In the genomic region with DNA sequence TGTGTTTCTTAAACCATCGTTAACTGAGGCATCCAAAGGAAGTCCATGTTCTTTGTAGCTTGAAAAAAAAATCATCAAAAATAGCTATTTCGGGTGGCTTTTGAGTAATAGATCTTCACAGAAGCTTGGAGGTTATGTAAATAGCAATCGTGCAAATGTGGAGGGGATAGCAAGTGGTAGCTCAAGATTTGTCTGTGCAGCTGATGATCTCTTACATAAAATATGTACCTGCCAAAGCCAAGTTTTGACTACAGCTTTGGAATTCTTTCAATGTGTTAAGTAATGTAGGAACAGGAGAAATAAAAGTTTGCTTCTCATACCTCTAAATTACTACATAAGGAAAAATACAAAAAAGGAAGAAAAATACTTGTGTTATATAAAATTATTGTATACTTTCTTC, we compare ENCODE assay signal across 29 cellular contexts.
"Had no signal": no experiment of that assay in that cellular context is flagged by ENCODE, and none has a peak within 500 bp of the region (broad histone marks: within the 10 kb centered on the region; RNA-seq: fewer than 3 reads in every experiment).

No MANE protein-coding gene starts in this region.

- H3K27me3 Mint-ChIP-seq: activated B cell treated with CpG ODN at 0.5 μM for 24 hours; activated CD4-positive, alpha-beta memory T cell treated with anti-CD3 and anti-CD28 coated beads for 36 hours; activated CD4-positive, alpha-beta T cell treated with anti-CD3 and anti-CD28 coated beads, Interleukin-2, amount 10 ng/mL, durations not matched to agents 24 days and 14 days; activated CD8-positive, alpha-beta T cell treated with anti-CD3 and anti-CD28 coated beads for 36 hours; activated naive CD4-positive, alpha-beta T cell treated with anti-CD3 and anti-CD28 coated beads, Interleukin-2, amount 10 ng/mL, durations not matched to agents 7 days and 5 days; activated naive CD4-positive, alpha-beta T cell treated with anti-CD3 and anti-CD28 coated beads, Interleukin-2, amount 50 U/mL, for 24 hours; activated naive CD8-positive, alpha-beta T cell; activated naive CD8-positive, alpha-beta T cell treated with anti-CD3 and anti-CD28 coated beads, Interleukin-2, amount 10 ng/mL, durations not matched to agents 7 days and 5 days; activated naive CD8-positive, alpha-beta T cell treated with anti-CD3 and anti-CD28 coated beads, Interleukin-2, amount 50 U/mL, for 24 hours; activated T-cell treated with anti-CD3 and anti-CD28 coated beads, Interleukin-2, amount 50 U/mL, for 24 hours; brain had no signal

- H3K27ac Mint-ChIP-seq: activated B cell treated with CpG ODN at 0.5 μM for 24 hours; activated CD4-positive, alpha-beta memory T cell treated with anti-CD3 and anti-CD28 coated beads for 36 hours; activated CD4-positive, alpha-beta T cell treated with anti-CD3 and anti-CD28 coated beads, Interleukin-2, amount 10 ng/mL, durations not matched to agents 24 days and 14 days; activated CD8-positive, alpha-beta T cell treated with anti-CD3 and anti-CD28 coated beads for 36 hours; activated naive CD4-positive, alpha-beta T cell treated with anti-CD3 and anti-CD28 coated beads, Interleukin-2, amount 10 ng/mL, durations not matched to agents 7 days and 5 days; activated naive CD4-positive, alpha-beta T cell treated with anti-CD3 and anti-CD28 coated beads, Interleukin-2, amount 50 U/mL, for 24 hours; activated naive CD8-positive, alpha-beta T cell; activated naive CD8-positive, alpha-beta T cell treated with anti-CD3 and anti-CD28 coated beads, Interleukin-2, amount 10 ng/mL, durations not matched to agents 7 days and 5 days; activated naive CD8-positive, alpha-beta T cell treated with anti-CD3 and anti-CD28 coated beads, Interleukin-2, amount 50 U/mL, for 24 hours; activated T-cell treated with anti-CD3 and anti-CD28 coated beads, Interleukin-2, amount 50 U/mL, for 24 hours; activated T-helper 2 cell treated with anti-CD3 and anti-CD28 coated beads, Interferon-gamma antibody, Interleukin-2, Interleukin-4, amounts not matched to agents 10 μg/mL and 5 μg/mL and 100 μg/mL, durations not matched to agents 14 hours and 24 hours and 36 hours; brain; T-helper 1 cell treated with Interleukin-12 subunit alpha and Interleukin-12 subunit beta and Interleukin-4 antibody, amounts not matched to agents 30 μg/mL and 1 μg/mL, for 36 hours; T-helper 2 cell treated with Interferon-gamma antibody and Interleukin-4, amounts not matched to agents 5 μg/mL and 100 μg/mL, for 36 hours had no signal

- FAIRE-seq: TTC549 had no signal

- H3K4me3 Mint-ChIP-seq: activated B cell treated with CpG ODN at 0.5 μM for 24 hours; activated CD4-positive, alpha-beta memory T cell treated with anti-CD3 and anti-CD28 coated beads for 36 hours; activated CD4-positive, alpha-beta T cell treated with anti-CD3 and anti-CD28 coated beads, Interleukin-2, amount 10 ng/mL, durations not matched to agents 24 days and 14 days; activated CD8-positive, alpha-beta T cell treated with anti-CD3 and anti-CD28 coated beads for 36 hours; activated naive CD4-positive, alpha-beta T cell treated with anti-CD3 and anti-CD28 coated beads, Interleukin-2, amount 10 ng/mL, durations not matched to agents 7 days and 5 days; activated naive CD4-positive, alpha-beta T cell treated with anti-CD3 and anti-CD28 coated beads, Interleukin-2, amount 50 U/mL, for 24 hours; activated naive CD8-positive, alpha-beta T cell; activated naive CD8-positive, alpha-beta T cell treated with anti-CD3 and anti-CD28 coated beads, Interleukin-2, amount 10 ng/mL, durations not matched to agents 7 days and 5 days; activated naive CD8-positive, alpha-beta T cell treated with anti-CD3 and anti-CD28 coated beads, Interleukin-2, amount 50 U/mL, for 24 hours; activated T-cell treated with anti-CD3 and anti-CD28 coated beads, Interleukin-2, amount 50 U/mL, for 24 hours; brain; T-helper 1 cell treated with Interleukin-12 subunit alpha and Interleukin-12 subunit beta and Interleukin-4 antibody, amounts not matched to agents 30 μg/mL and 1 μg/mL, for 36 hours; T-helper 2 cell treated with Interferon-gamma antibody and Interleukin-4, amounts not matched to agents 5 μg/mL and 100 μg/mL, for 36 hours had no signal

- H3K4me1 Mint-ChIP-seq: activated B cell treated with CpG ODN at 0.5 μM for 24 hours; activated CD4-positive, alpha-beta T cell treated with anti-CD3 and anti-CD28 coated beads, Interleukin-2, amount 10 ng/mL, durations not matched to agents 24 days and 14 days; activated naive CD4-positive, alpha-beta T cell treated with anti-CD3 and anti-CD28 coated beads, Interleukin-2, amount 10 ng/mL, durations not matched to agents 7 days and 5 days; activated naive CD4-positive, alpha-beta T cell treated with anti-CD3 and anti-CD28 coated beads, Interleukin-2, amount 50 U/mL, for 24 hours; activated naive CD8-positive, alpha-beta T cell treated with anti-CD3 and anti-CD28 coated beads, Interleukin-2, amount 10 ng/mL, durations not matched to agents 7 days and 5 days; activated naive CD8-positive, alpha-beta T cell treated with anti-CD3 and anti-CD28 coated beads, Interleukin-2, amount 50 U/mL, for 24 hours; brain had no signal

- ATAC-seq: activated CD8-positive, alpha-beta T cell treated with anti-CD3 and anti-CD28 coated beads for 36 hours; activated naive CD8-positive, alpha-beta T cell treated with anti-CD3 and anti-CD28 coated beads, Interleukin-2, amount 50 U/mL, for 24 hours had no signal

- H3K36me3 Mint-ChIP-seq: activated CD4-positive, alpha-beta memory T cell treated with anti-CD3 and anti-CD28 coated beads for 36 hours; activated naive CD4-positive, alpha-beta T cell treated with anti-CD3 and anti-CD28 coated beads, Interleukin-2, amount 10 ng/mL, durations not matched to agents 7 days and 5 days; activated naive CD4-positive, alpha-beta T cell treated with anti-CD3 and anti-CD28 coated beads, Interleukin-2, amount 50 U/mL, for 24 hours; activated naive CD8-positive, alpha-beta T cell; activated naive CD8-positive, alpha-beta T cell treated with anti-CD3 and anti-CD28 coated beads, Interleukin-2, amount 10 ng/mL, durations not matched to agents 7 days and 5 days; brain had no signal

- DNase-seq: activated B cell treated with CpG ODN at 0.5 μM for 24 hours; activated CD4-positive, alpha-beta memory T cell treated with anti-CD3 and anti-CD28 coated beads for 36 hours; activated CD4-positive, alpha-beta T cell treated with anti-CD3 and anti-CD28 coated beads for 4 hours; activated CD4-positive, alpha-beta T cell treated with anti-CD3 and anti-CD28 coated beads, Interleukin-2, amount 10 ng/mL, durations not matched to agents 24 days and 14 days; activated CD4-positive, alpha-beta T cell treated with anti-CD3 and anti-CD28 coated beads, Interleukin-2, amount 50 U/mL, for 1 hour; activated CD4-positive, alpha-beta T cell treated with anti-CD3 and anti-CD28 coated beads, Interleukin-2, amount 50 U/mL, for 4 hours; activated CD4-positive, CD25-positive, alpha-beta regulatory T cell treated with anti-CD3 and anti-CD28 coated beads, Interleukin-2, amount 50 U/mL, for 72 hours; activated CD8-positive, alpha-beta memory T cell treated with anti-CD3 and anti-CD28 coated beads, Interleukin-2, amount 50 U/mL, for 48 hours; activated CD8-positive, alpha-beta T cell treated with anti-CD3 and anti-CD28 coated beads for 36 hours; activated effector memory CD4-positive, alpha-beta T cell treated with Interleukin-2 at 50 U/mL for 16 hours; activated gamma-delta T cell; activated naive CD4-positive, alpha-beta T cell treated with anti-CD3 and anti-CD28 coated beads, Interleukin-2, amount 10 ng/mL, durations not matched to agents 7 days and 5 days; activated naive CD4-positive, alpha-beta T cell treated with Interleukin-2 at 50 U/mL for 16 hours; activated naive CD8-positive, alpha-beta T cell treated with anti-CD3 and anti-CD28 coated beads, Interleukin-2, amount 10 ng/mL, durations not matched to agents 7 days and 5 days; activated naive CD8-positive, alpha-beta T cell treated with anti-CD3 and anti-CD28 coated beads, Interleukin-2, amount 50 U/mL, for 24 hours; activated T-cell treated with anti-CD3 and anti-CD28 coated beads, Interleukin-2, amount 50 U/mL, for 24 hours; activated T-cell treated with anti-CD3 and anti-CD28 coated beads, Interleukin-2, amount 50 U/mL, for 48 hours; amygdala; central memory CD4-positive, alpha-beta T cell; T-helper 1 cell; T-helper 2 cell; T-helper 9 cell had no signal

- H3K9me3 Mint-ChIP-seq: activated CD4-positive, alpha-beta T cell treated with anti-CD3 and anti-CD28 coated beads, Interleukin-2, amount 10 ng/mL, durations not matched to agents 24 days and 14 days; activated naive CD4-positive, alpha-beta T cell treated with anti-CD3 and anti-CD28 coated beads, Interleukin-2, amount 50 U/mL, for 24 hours; brain had no signal
